ENCODE assay signal across 9 cellular contexts in genomic region chrX:139831689-139832456, GRCh38.
DNase-seq lines count a peak whose midpoint lies in the region; ATAC-seq, FAIRE-seq and TF ChIP-seq lines count a peak whose summit lies in the region.
"Had no signal": no experiment of that assay in that cellular context is flagged by ENCODE, and none has a peak within 500 bp of the region (broad histone marks: within the 10 kb centered on the region; RNA-seq: fewer than 3 reads in every experiment).

No MANE protein-coding gene starts in this region.

- H3K9ac ChIP-seq in SK-N-MC (ENCODE audit: insufficient read length) (peak overlapping the region; percentile 9), iPS-20b (ENCODE audit: low read depth, low read length) (peak overlapping the region; percentile 28; the same call in 1 of the 2 replicates)

- H3K36me3 ChIP-seq in SK-N-MC (ENCODE audit: insufficient read depth, low read length) (no peaks in the 10 kb centered on the region), iPS-20b (ENCODE audit: insufficient read depth, low read depth, low read length) (no peaks in the 10 kb centered on the region)

- no peak for TF ChIP-seq RAD21 in A549 (conservative IDR thresholded peaks at IDR 0.05 in 1 of 2, IDR thresholded peaks at IDR 0.05 in 1 of 2)

- peak; percentile 36 for FAIRE-seq in A549 (lab: Jason Lieb, UNC)

- H3K9me3 ChIP-seq in A549 (no peaks in the 10 kb centered on the region), SK-N-MC (ENCODE audit: low read depth, low read length) (no peaks in the 10 kb centered on the region), iPS-20b (ENCODE audit: insufficient read depth, low read depth, low read length) (no peaks in the 10 kb centered on the region)

- TF ChIP-seq EP300 in A549 (IDR thresholded peaks at IDR 0.05) = no peak

- no peak for TF ChIP-seq POLR2A in A549 (IDR thresholded peaks at IDR 0.05; ENCODE audit: low read length)

- WGBS in A549 (ENCODE audit: missing lambda C conversion rate) = 71% methylated on average over 3 of the region's 3 CpGs

- peak overlapping the region; percentile 47 for H3K4me2 ChIP-seq in A549

- H3K4me3 ChIP-seq in A549 = no peak overlapping the region
- H3K4me3 ChIP-seq in SK-N-MC = peak overlapping the region; percentile 64
- peak overlapping the region; percentile 21; the same call in 1 of the 2 replicates for H3K4me3 ChIP-seq in iPS-20b (ENCODE audit: low read length)

- ATAC-seq in A549 (peak; percentile 74 to 80), GM19025 (IDR thresholded peaks at IDR 0.05; ENCODE audit: low read depth, unreplicated experiment) (peak; percentile 69), HG03108 (IDR thresholded peaks at IDR 0.05; ENCODE audit: unreplicated experiment) (peak; percentile 71), HG03039 (IDR thresholded peaks at IDR 0.05; ENCODE audit: unreplicated experiment) (no peak)

- H3K4me1 ChIP-seq in A549 = peaks cover 29% of the 10 kb centered on the region; the same call in 2 of the 3 replicates
- H3K4me1 ChIP-seq in iPS-20b (ENCODE audit: insufficient read depth, low read length) = peaks cover 34% of the 10 kb centered on the region

- no peaks in the 10 kb centered on the region for H3K27me3 ChIP-seq in iPS-20b (ENCODE audit: insufficient read depth, low read length)

- DNase-seq in A549 (ENCODE audit: low read depth in 1 of 2, low spot score in 1 of 2) (peak in 1 of 2 experiments; percentile 33), SK-N-MC (ENCODE audit: low read depth, low spot score) (peak; percentile 60), activated gamma-delta T cell (lab: John Stamatoyannopoulos, UW) (no peak)
- DNase-seq in activated CD8-positive, alpha-beta memory T cell treated with anti-CD3 and anti-CD28 coated beads, Interleukin-2, amount 50 U/mL, for 48 hours = no peak
- DNase-seq: stimulated activated naive B cell treated with anti-CD40 and anti-IgM and Interleukin-4, amounts not matched to agents 10 μg/mL and 1 μg/mL and 100 μg/mL, for 72 hours had no signal

- POLR2A ChIA-PET in A549 (lab: Yijun Ruan, JAX) = interaction anchor here (1.0 to 1.1 kb wide), 2 partner anchors 101 to 102 kb away, joined by 3 to 4 read pairs; partner anchors contain the start of gene ATP11C

- CTCF ChIA-PET in A549 (lab: Yijun Ruan, JAX) = interaction anchor here (0.6 kb wide), 2 partner anchors 90 to 110 kb away, joined by 3 read pairs; no protein-coding TSS in a partner anchor

- H3K27ac ChIP-seq in A549 (no peak overlapping the region), SK-N-MC (peak overlapping the region; percentile 96), iPS-20b (ENCODE audit: low read length) (peak overlapping the region; percentile 47)

- no peak for TF ChIP-seq CTCF in A549 (IDR thresholded peaks at IDR 0.05)

TF ChIP-seq in A549, 52 proteins besides CTCF, POLR2A, EP300 and RAD21:
- TF ChIP-seq HES2 (IDR thresholded peaks at IDR 0.05) (no peak), FOSL2 (IDR thresholded peaks at IDR 0.05) (no peak), FOSL2 (CRISPR knock-in tag; IDR thresholded peaks at IDR 0.05) (no peak), CBX8 (IDR thresholded peaks at IDR 0.05) (no peak), GATA3 (IDR thresholded peaks at IDR 0.05; ENCODE audit: borderline replicate concordance) (no peak), PBX3 (IDR thresholded peaks at IDR 0.05) (no peak), ATOH8 (CRISPR knock-in tag; IDR thresholded peaks at IDR 0.05; ENCODE audit: low read depth) (no peak), CHD4 (IDR thresholded peaks at IDR 0.05; ENCODE audit: borderline replicate concordance) (no peak), NPAS2 (CRISPR knock-in tag; IDR thresholded peaks at IDR 0.05; ENCODE audit: borderline replicate concordance) (no peak), EHF (CRISPR knock-in tag; IDR thresholded peaks at IDR 0.05) (no peak), SMC3 (IDR thresholded peaks at IDR 0.05) (no peak), KDM1A (IDR thresholded peaks at IDR 0.05; ENCODE audit: low read depth) (no peak), TFCP2L1 (CRISPR knock-in tag; IDR thresholded peaks at IDR 0.05) (no peak), HDAC2 (IDR thresholded peaks at IDR 0.05) (no peak), PHF8 (IDR thresholded peaks at IDR 0.05; ENCODE audit: borderline replicate concordance, low read depth) (no peak), BCL3 (IDR thresholded peaks at IDR 0.05) (no peak), NFE2L2 (conservative IDR thresholded peaks at IDR 0.05; ENCODE audit: low read length) (no peak), ZNF302 (CRISPR knock-in tag; IDR thresholded peaks at IDR 0.05) (no peak)
TF ChIP-seq in A549: peak in this region for 0.

Comparison
In these comparisons a context has a peak if more than half of its experiments do, and no peak if none do; other contexts are left out.
1. H3K27ac ChIP-seq: peak in SK-N-MC (single experiment) and iPS-20b (single experiment); none in A549 (0 of 2).